In the genomic region with DNA sequence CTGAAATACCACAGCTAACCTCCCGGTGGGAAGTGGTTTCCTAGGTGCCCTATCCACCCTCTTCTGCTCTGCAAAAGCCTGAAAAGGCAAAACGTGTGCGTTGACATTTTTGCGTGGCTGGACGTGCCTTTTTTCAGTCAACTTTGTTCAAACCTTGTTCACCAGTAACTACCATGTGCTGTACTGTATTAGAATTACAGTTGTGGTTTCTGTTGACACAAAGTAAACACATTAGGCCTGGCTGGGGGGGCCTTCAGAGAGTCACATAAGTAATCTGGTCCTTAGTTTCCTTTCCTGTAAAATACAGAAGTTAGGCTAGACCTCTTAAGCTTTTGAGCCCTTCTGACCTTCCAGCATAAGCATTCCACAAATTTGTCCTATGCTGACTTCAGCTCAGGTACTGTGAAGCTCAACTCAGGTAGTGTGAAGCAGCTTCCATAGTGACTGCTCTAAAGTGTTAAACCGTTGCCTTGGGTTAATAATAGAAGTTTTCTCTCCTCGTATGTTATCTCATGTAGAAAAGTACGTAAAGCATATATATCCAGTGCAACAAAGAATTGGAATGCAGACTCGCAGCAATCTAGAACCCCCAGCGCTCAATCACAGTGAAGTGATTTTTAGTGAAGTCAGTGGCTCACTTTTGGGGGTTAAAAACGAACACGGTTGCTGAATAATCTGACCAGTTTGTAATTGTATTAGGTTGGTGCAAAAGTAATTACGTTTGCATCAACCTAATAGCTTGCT, we compare ENCODE assay signal across 8 cellular contexts. TPM values are rescaled to one million over a fixed set of nuclear protein-coding genes. Genes with fewer than 3 reads are reported as not detected.
A peak's percentile ranks its signal among the peaks of the same experiment; 100 is the strongest.
DNase-seq lines count a peak whose midpoint lies in the region; ATAC-seq and TF ChIP-seq lines count a peak whose summit lies in the region.

No MANE protein-coding gene starts in this region.

- H3K4ac ChIP-seq in IMR-90 (ENCODE audit: low read depth, low read length), result no peak overlapping the region; the same call in 1 of the 2 replicates

- H3K79me1 ChIP-seq in IMR-90 (ENCODE audit: low read depth in 1 of 2, low read length in 2 of 2), result peaks cover 15 to 60% of the 10 kb centered on the region in 2 experiments

- no peak overlapping the region for H2BK15ac ChIP-seq in IMR-90 (ENCODE audit: low read depth, low read length)

- no peak for DNase-seq in AG10803 (ENCODE audit: low read depth)
- DNase-seq in IMR-90, result peak; percentile 12
- peak; percentile 26 for DNase-seq in astrocyte of the hippocampus (ENCODE audit: low read depth, low spot score)
- no peak for DNase-seq in lower lobe of right lung
- DNase-seq in type B pancreatic cell (ENCODE audit: extremely low spot score, unreplicated experiment), result no peak
- no peak for DNase-seq in midbrain (lab: John Stamatoyannopoulos, UW)
- no peak for DNase-seq in GM10248 (ENCODE audit: extremely low spot score)
- DNase-seq in H4 (ENCODE audit: low spot score), result no peak

- H4K8ac ChIP-seq in IMR-90 (ENCODE audit: low read depth in 2 of 2, low read length in 2 of 2), result no peak overlapping the region

- H3K27ac ChIP-seq in IMR-90 (ENCODE audit: insufficient read depth, low read length) (no peak overlapping the region; the same call in 1 of the 2 replicates), lower lobe of right lung (peak overlapping the region; percentile 14)

- no peak overlapping the region for H2BK120ac ChIP-seq in IMR-90 (ENCODE audit: low read depth, low read length)

- no peak overlapping the region for H2AK5ac ChIP-seq in IMR-90 (ENCODE audit: low read depth, low read length)

- peak overlapping the region; percentile 98 for H3K4me3 Mint-ChIP-seq in type B pancreatic cell

- CTCF ChIA-PET in IMR-90 (lab: Yijun Ruan, JAX) (no interaction called here), GM10248 (lab: Yijun Ruan, JAX) (interaction anchor here (1.2 kb wide), 1 partner anchor 25 kb away, joined by 3 read pairs; no protein-coding TSS in a partner anchor)

- BruUV-seq in IMR-90 (replicated peaks; lab: Mats Ljungman, UMichigan), result no TSS peak

- POLR2A ChIA-PET in IMR-90 (lab: Charles Lee; ENCODE audit: unreplicated experiment), result interaction anchor here (0.5 to 0.6 kb wide), 3 partner anchors 231 to 1380 kb away, joined by 3 to 8 read pairs (median 6); no protein-coding TSS in a partner anchor
- POLR2A ChIA-PET in GM10248 (lab: Yijun Ruan, JAX), result interaction anchor here (2.4 kb wide), 1 partner anchor 10 kb away, joined by 13 read pairs; no protein-coding TSS in a partner anchor

- no peak for TF ChIP-seq RAD21 in IMR-90 (IDR thresholded peaks at IDR 0.05; ENCODE audit: low read length)

- peaks cover 4% of the 10 kb centered on the region for H3K27me3 Mint-ChIP-seq in type B pancreatic cell

- peaks cover 65% of the 10 kb centered on the region for H4K20me1 ChIP-seq in IMR-90 (ENCODE audit: insufficient read depth, low read length)

- H3K27me3 ChIP-seq in IMR-90 (ENCODE audit: control insufficient read depth, insufficient read depth, low read length) (no peaks in the 10 kb centered on the region), lower lobe of right lung (ENCODE audit: low read depth) (no peaks in the 10 kb centered on the region)

- H3K56ac ChIP-seq in IMR-90 (ENCODE audit: extremely low read depth, insufficient read depth, low read length), result peak overlapping the region; percentile 30; the same call in 1 of the 2 replicates

- H3K4me2 ChIP-seq in IMR-90 (ENCODE audit: low read depth, low read length), result peak overlapping the region; percentile 92

- H3K9me3 ChIP-seq in IMR-90 (ENCODE audit: control insufficient read depth, insufficient read depth, low read length), result no peaks in the 10 kb centered on the region
- H3K9me3 ChIP-seq in lower lobe of right lung, result no peaks in the 10 kb centered on the region

- 15% methylated on average over 6 of the region's 13 CpGs; no CpG with 5 or more reads in 1 of the 2 experiments for WGBS in IMR-90 (ENCODE audit: extremely low coverage in 2 of 2, insufficient read length in 1 of 2), 2 experiments

- H3K27ac Mint-ChIP-seq in type B pancreatic cell, result peak overlapping the region; percentile 100

- H2BK5ac ChIP-seq in IMR-90 (ENCODE audit: low read depth, low read length, poor library complexity, severe bottlenecking), result peak overlapping the region; percentile 22

- intact Hi-C loops in IMR-90 (cut with micrococcal nuclease), result no loop called here
- intact Hi-C loops in lower lobe of right lung (cut with DNase I), result no loop called here

- H3K9me3 Mint-ChIP-seq in type B pancreatic cell, result no peaks in the 10 kb centered on the region

- no peak for TF ChIP-seq CTCF in AG10803 (conservative IDR thresholded peaks at IDR 0.05; ENCODE audit: low read length)
- TF ChIP-seq CTCF in IMR-90 (conservative IDR thresholded peaks at IDR 0.05; ENCODE audit: low read depth, low read length), result no peak
- no peak for TF ChIP-seq CTCF in lower lobe of right lung (IDR thresholded peaks at IDR 0.05)
- TF ChIP-seq CTCF in type B pancreatic cell (conservative IDR thresholded peaks at IDR 0.05), result no peak
- no peak for TF ChIP-seq CTCF in GM10248 (IDR thresholded peaks at IDR 0.05; ENCODE audit: control extremely low read depth, extremely low read depth, low read depth, missing control alignments)

- no peak overlapping the region for H2AK9ac ChIP-seq in IMR-90 (replicated peaks; ENCODE audit: low read depth, low read length, poor library complexity)

- peaks cover 59% of the 10 kb centered on the region for H3K36me3 Mint-ChIP-seq in type B pancreatic cell

- H2BK20ac ChIP-seq in IMR-90 (ENCODE audit: low read depth, low read length), result no peak overlapping the region

- ATAC-seq in IMR-90 (ENCODE audit: low read depth) (no peak), lower lobe of right lung (no peak)

- no peak overlapping the region for H4K5ac ChIP-seq in IMR-90 (ENCODE audit: low read depth, low read length)

- peaks cover 21% of the 10 kb centered on the region for H3K36me3 ChIP-seq in IMR-90 (ENCODE audit: control insufficient read depth, insufficient read depth, low read length)
- H3K36me3 ChIP-seq in lower lobe of right lung, result peaks cover 39% of the 10 kb centered on the region

- in situ Hi-C loops in IMR-90 (cut with MboI; ENCODE audit: low sequenced_read_pairs), result no loop called here

- H4K91ac ChIP-seq in IMR-90 (ENCODE audit: insufficient read depth, low read depth, low read length), result no peak overlapping the region

- peaks cover 49% of the 10 kb centered on the region for H3K4me1 Mint-ChIP-seq in type B pancreatic cell (ENCODE audit: unreplicated experiment)

- dilution Hi-C loops in IMR-90 (cut with HindIII; ENCODE audit: low sequenced_read_pairs, unreplicated experiment), result no loop called here

- no peak overlapping the region for H2AFZ ChIP-seq in IMR-90 (replicated peaks; ENCODE audit: low read length, poor library complexity)

- peak overlapping the region; percentile 91 for H3K4me3 ChIP-seq in AG10803 (ENCODE audit: low read length)
- peak overlapping the region; percentile 75 for H3K4me3 ChIP-seq in IMR-90 (ENCODE audit: insufficient read depth, low read depth, low read length)
- peak overlapping the region; percentile 73 for H3K4me3 ChIP-seq in lower lobe of right lung

- TF ChIP-seq POLR2A in IMR-90 (IDR thresholded peaks at IDR 0.05; ENCODE audit: low read depth, low read length), result 0 out of 2 replicates have a peak, but pooled peaks have one; percentile 9

- H3K14ac ChIP-seq in IMR-90 (replicated peaks; ENCODE audit: low read depth, low read length), result peak overlapping the region; percentile 70

- peaks cover 16% of the 10 kb centered on the region for H3K9me1 ChIP-seq in IMR-90 (ENCODE audit: insufficient read depth, low read length)

- H3K18ac ChIP-seq in IMR-90 (ENCODE audit: low read depth, low read length), result no peak overlapping the region

- H3K4me1 ChIP-seq in IMR-90 (ENCODE audit: control insufficient read depth, insufficient read depth, low read length), result peaks cover 17% of the 10 kb centered on the region
- H3K4me1 ChIP-seq in lower lobe of right lung, result peaks cover 65% of the 10 kb centered on the region

- H3K9ac ChIP-seq in IMR-90 (ENCODE audit: low read depth, low read length), result peak overlapping the region; percentile 99

- H3K23ac ChIP-seq in IMR-90 (ENCODE audit: low read depth, low read length), result peak overlapping the region; percentile 77

TF ChIP-seq in IMR-90, 13 proteins besides CTCF, POLR2A, EP300 and RAD21:
- TF ChIP-seq NFE2L2 (IDR thresholded peaks at IDR 0.05; ENCODE audit: low read depth, low read length) (no peak), MXI1 (IDR thresholded peaks at IDR 0.05; ENCODE audit: borderline replicate concordance, low read depth, low read length) (peak; percentile 61; the same call in 1 of the 2 replicates)

RNA-seq across cellular contexts. Expression of gene EWSR1, which starts 1.8 kb away (rescaled TPM):
- total RNA-seq in IMR-90 (2012; rRNA removed) (414 and 518 TPM in 2 replicates), lower lobe of right lung (159 TPM), type B pancreatic cell (ENCODE audit: low replicate concordance) (244 and 347 TPM in 2 replicates)
- polyA plus RNA-seq in IMR-90 (2012; rRNA removed), result 243 and 267 TPM in 2 replicates
- polyA plus RNA-seq in IMR-90 (2012; cell fraction: cytosol; rRNA removed), result 124 and 135 TPM in 2 replicates
- 764 and 770 TPM in 2 replicates for polyA plus RNA-seq in IMR-90 (2012; cell fraction: nucleus; rRNA removed; ENCODE audit: low replicate concordance)
- 153 and 206 TPM in 2 replicates for total RNA-seq in H4 (2014; rRNA removed; shearing (Covaris generic))

RNA-seq across cellular contexts. Expression of gene RHBDD3, which starts 2.1 kb away (rescaled TPM):
- total RNA-seq in IMR-90 (2012; rRNA removed), result 5.7 and 6.9 TPM in 2 replicates
- 21.2 and 21.5 TPM in 2 replicates for polyA plus RNA-seq in IMR-90 (2012; rRNA removed)
- 16.5 and 26.9 TPM in 2 replicates for polyA plus RNA-seq in IMR-90 (2012; cell fraction: cytosol; rRNA removed)
- polyA plus RNA-seq in IMR-90 (2012; cell fraction: nucleus; rRNA removed; ENCODE audit: low replicate concordance), result 32.2 and 94.3 TPM in 2 replicates
- 16.4 TPM for total RNA-seq in lower lobe of right lung
- total RNA-seq in type B pancreatic cell (ENCODE audit: low replicate concordance), result 33.9 and 59.2 TPM in 2 replicates
- total RNA-seq in H4 (2014; rRNA removed; shearing (Covaris generic)), result 13.6 and 14.2 TPM in 2 replicates

RNA-seq across cellular contexts. Expression of gene GAS2L1, which starts 36.5 kb away (rescaled TPM):
- total RNA-seq in IMR-90 (2012; rRNA removed) (1.4 TPM in 2 replicates), lower lobe of right lung (29.9 TPM), type B pancreatic cell (ENCODE audit: low replicate concordance) (13.5 and 17.2 TPM in 2 replicates)
- polyA plus RNA-seq in IMR-90 (2012; rRNA removed), result 15.6 and 22.5 TPM in 2 replicates
- 24.1 and 32.2 TPM in 2 replicates for polyA plus RNA-seq in IMR-90 (2012; cell fraction: cytosol; rRNA removed)
- polyA plus RNA-seq in IMR-90 (2012; cell fraction: nucleus; rRNA removed; ENCODE audit: low replicate concordance), result 20.1 and 69.5 TPM in 2 replicates
- 3.9 and 4.0 TPM in 2 replicates for total RNA-seq in H4 (2014; rRNA removed; shearing (Covaris generic))

RNA-seq across cellular contexts. Expression of gene RASL10A, which starts 45.6 kb away (rescaled TPM):
- not detected in 2 replicates for total RNA-seq in IMR-90 (2012; rRNA removed)
- polyA plus RNA-seq in IMR-90 (2012; rRNA removed), result 0.07 and 0.26 TPM in 2 replicates
- 0.22 TPM in 1 of 2 replicates, not detected in the other for polyA plus RNA-seq in IMR-90 (2012; cell fraction: cytosol; rRNA removed)
- 0.89 and 2.7 TPM in 2 replicates for polyA plus RNA-seq in IMR-90 (2012; cell fraction: nucleus; rRNA removed; ENCODE audit: low replicate concordance)
- 0.83 TPM for total RNA-seq in lower lobe of right lung
- 0.62 and 1.5 TPM in 2 replicates for total RNA-seq in type B pancreatic cell (ENCODE audit: low replicate concordance)
- total RNA-seq in H4 (2014; rRNA removed; shearing (Covaris generic)), result not detected in 2 replicates

Comparison
In these comparisons a context has a peak if more than half of its experiments do, and no peak if none do; other contexts are left out.
1. DNase-seq: peak in IMR-90 (single experiment) and astrocyte of the hippocampus (single experiment); none in AG10803 (single experiment), lower lobe of right lung (single experiment), type B pancreatic cell (single experiment), midbrain (single experiment), GM10248 (single experiment) and H4 (single experiment).
2. Peak in every context shown above with its lines, with median percentiles within 50 percentile points of each other: H3K4me3 ChIP-seq.